ENCODE assay signal across 8 cellular contexts in genomic region chr1:216531308-216532239, GRCh38.
DNase-seq lines count a peak whose midpoint lies in the region; ATAC-seq and TF ChIP-seq lines count a peak whose summit lies in the region.

No MANE protein-coding gene starts in this region.

- DNase-seq in GM20000 (ENCODE audit: low spot score) (peak; percentile 1), HuH-7 (ENCODE audit: low spot score) (peak; percentile 3), left colon (peak in 1 of 2 donors; percentile 7), upper lobe of right lung (no peak)
- DNase-seq in activated T-helper 2 cell treated with anti-CD3 and anti-CD28 coated beads, Interferon-gamma antibody, Interleukin-2, Interleukin-4, amounts not matched to agents 10 μg/mL and 5 μg/mL and 100 μg/mL, durations not matched to agents 14 hours and 24 hours and 36 hours (ENCODE audit: low spot score): no peak
- no peak for DNase-seq in activated CD8-positive, alpha-beta T cell treated with anti-CD3 and anti-CD28 coated beads, Interleukin-2, amount 10 ng/mL, durations not matched to agents 7 days and 5 days
- DNase-seq in stimulated activated CD4-positive, alpha-beta T cell treated with anti-CD3 and anti-CD28 coated beads, Interleukin-4, amount 100 ng/mL, for 1 hour: no peak

- peak overlapping the region; percentile 60 for H3K4me2 ChIP-seq in BLaER1

- H3K4me1 ChIP-seq in BLaER1 (peaks cover 5% of the 10 kb centered on the region; the same call in 1 of the 2 replicates), upper lobe of right lung (peaks cover 12% of the 10 kb centered on the region)

- TF ChIP-seq CTCF in GM20000 (IDR thresholded peaks at IDR 0.05; ENCODE audit: extremely low read depth, missing control alignments): no peak
- TF ChIP-seq CTCF in upper lobe of right lung (IDR thresholded peaks at IDR 0.05): no peak

- H3K27ac Mint-ChIP-seq in activated T-helper 2 cell treated with anti-CD3 and anti-CD28 coated beads, Interferon-gamma antibody, Interleukin-2, Interleukin-4, amounts not matched to agents 10 μg/mL and 5 μg/mL and 100 μg/mL, durations not matched to agents 14 hours and 24 hours and 36 hours: no peak overlapping the region
- no peak overlapping the region for H3K27ac Mint-ChIP-seq in activated CD8-positive, alpha-beta T cell treated with anti-CD3 and anti-CD28 coated beads, Interleukin-2, amount 10 ng/mL, durations not matched to agents 7 days and 5 days

- no peaks in the 10 kb centered on the region for H4K20me1 ChIP-seq in BLaER1

- no peak overlapping the region for H3K27ac ChIP-seq in BLaER1
- peak overlapping the region; percentile 53 for H3K27ac ChIP-seq in upper lobe of right lung

- H3K4me1 Mint-ChIP-seq in activated T-helper 2 cell treated with anti-CD3 and anti-CD28 coated beads, Interferon-gamma antibody, Interleukin-2, Interleukin-4, amounts not matched to agents 10 μg/mL and 5 μg/mL and 100 μg/mL, durations not matched to agents 14 hours and 24 hours and 36 hours (ENCODE audit: low read depth): no peaks in the 10 kb centered on the region
- H3K4me1 Mint-ChIP-seq in activated CD8-positive, alpha-beta T cell treated with anti-CD3 and anti-CD28 coated beads, Interleukin-2, amount 10 ng/mL, durations not matched to agents 7 days and 5 days (ENCODE audit: low read depth): no peaks in the 10 kb centered on the region

- peak overlapping the region; percentile 53 for H3K4me3 Mint-ChIP-seq in activated T-helper 2 cell treated with anti-CD3 and anti-CD28 coated beads, Interferon-gamma antibody, Interleukin-2, Interleukin-4, amounts not matched to agents 10 μg/mL and 5 μg/mL and 100 μg/mL, durations not matched to agents 14 hours and 24 hours and 36 hours (ENCODE audit: low read depth)
- H3K4me3 Mint-ChIP-seq in activated CD8-positive, alpha-beta T cell treated with anti-CD3 and anti-CD28 coated beads, Interleukin-2, amount 10 ng/mL, durations not matched to agents 7 days and 5 days: no peak overlapping the region

- H3K36me3 ChIP-seq in BLaER1 (no peaks in the 10 kb centered on the region), upper lobe of right lung (no peaks in the 10 kb centered on the region)

- no peaks in the 10 kb centered on the region for H3K27me3 ChIP-seq in BLaER1
- H3K27me3 ChIP-seq in upper lobe of right lung: no peaks in the 10 kb centered on the region

- CTCF ChIA-PET in activated CD8-positive, alpha-beta T cell treated with anti-CD3 and anti-CD28 coated beads, Interleukin-2, amount 10 ng/mL, durations not matched to agents 7 days and 5 days (lab: Charles Lee): no interaction called here

- H3K4me3 ChIP-seq in BLaER1 (0 out of 2 replicates have a peak overlapping the region, but pooled peaks have one; percentile 7), upper lobe of right lung (peak overlapping the region; percentile 50)

- POLR2A ChIA-PET in activated CD8-positive, alpha-beta T cell treated with anti-CD3 and anti-CD28 coated beads, Interleukin-2, amount 10 ng/mL, durations not matched to agents 7 days and 5 days (lab: Charles Lee): no interaction called here

- H3K9me3 ChIP-seq in BLaER1 (no peaks in the 10 kb centered on the region), upper lobe of right lung (no peaks in the 10 kb centered on the region)

- H3K36me3 Mint-ChIP-seq in activated T-helper 2 cell treated with anti-CD3 and anti-CD28 coated beads, Interferon-gamma antibody, Interleukin-2, Interleukin-4, amounts not matched to agents 10 μg/mL and 5 μg/mL and 100 μg/mL, durations not matched to agents 14 hours and 24 hours and 36 hours (ENCODE audit: low read depth): no peaks in the 10 kb centered on the region
- no peaks in the 10 kb centered on the region for H3K36me3 Mint-ChIP-seq in activated CD8-positive, alpha-beta T cell treated with anti-CD3 and anti-CD28 coated beads, Interleukin-2, amount 10 ng/mL, durations not matched to agents 7 days and 5 days (ENCODE audit: low read depth)

- no peak overlapping the region for H3K9ac ChIP-seq in BLaER1

- H3K9me3 Mint-ChIP-seq in activated T-helper 2 cell treated with anti-CD3 and anti-CD28 coated beads, Interferon-gamma antibody, Interleukin-2, Interleukin-4, amounts not matched to agents 10 μg/mL and 5 μg/mL and 100 μg/mL, durations not matched to agents 14 hours and 24 hours and 36 hours: no peaks in the 10 kb centered on the region
- H3K9me3 Mint-ChIP-seq in activated CD8-positive, alpha-beta T cell treated with anti-CD3 and anti-CD28 coated beads, Interleukin-2, amount 10 ng/mL, durations not matched to agents 7 days and 5 days (ENCODE audit: insufficient read depth): peaks cover 5% of the 10 kb centered on the region

- ATAC-seq in left colon: peak; percentile 48
- peak; percentile 42 for ATAC-seq in upper lobe of right lung
- ATAC-seq in activated CD8-positive, alpha-beta T cell treated with anti-CD3 and anti-CD28 coated beads, Interleukin-2, amount 10 ng/mL, durations not matched to agents 7 days and 5 days: no peak

- H3K27me3 Mint-ChIP-seq in activated T-helper 2 cell treated with anti-CD3 and anti-CD28 coated beads, Interferon-gamma antibody, Interleukin-2, Interleukin-4, amounts not matched to agents 10 μg/mL and 5 μg/mL and 100 μg/mL, durations not matched to agents 14 hours and 24 hours and 36 hours (ENCODE audit: low read depth): no peaks in the 10 kb centered on the region
- H3K27me3 Mint-ChIP-seq in activated CD8-positive, alpha-beta T cell treated with anti-CD3 and anti-CD28 coated beads, Interleukin-2, amount 10 ng/mL, durations not matched to agents 7 days and 5 days (ENCODE audit: low read depth): no peaks in the 10 kb centered on the region

- intact Hi-C loops in activated T-helper 2 cell treated with anti-CD3 and anti-CD28 coated beads, Interferon-gamma antibody, Interleukin-2, Interleukin-4, amounts not matched to agents 10 μg/mL and 5 μg/mL and 100 μg/mL, durations not matched to agents 14 hours and 24 hours and 36 hours (cut with micrococcal nuclease): no loop called here
- intact Hi-C loops in left colon (cut with DNase I, micrococcal nuclease) (no loop called here), upper lobe of right lung (cut with DNase I) (no loop called here)

Comparison
In these comparisons a context has a peak if more than half of its experiments do, and no peak if none do; other contexts are left out.
1. DNase-seq: peak in GM20000 (single experiment) and HuH-7 (single experiment); none in activated T-helper 2 cell treated with anti-CD3 and anti-CD28 coated beads, Interferon-gamma antibody, Interleukin-2, Interleukin-4, amounts not matched to agents 10 μg/mL and 5 μg/mL and 100 μg/mL, durations not matched to agents 14 hours and 24 hours and 36 hours (single experiment), upper lobe of right lung (single experiment), activated CD8-positive, alpha-beta T cell treated with anti-CD3 and anti-CD28 coated beads, Interleukin-2, amount 10 ng/mL, durations not matched to agents 7 days and 5 days (single experiment) and stimulated activated CD4-positive, alpha-beta T cell treated with anti-CD3 and anti-CD28 coated beads, Interleukin-4, amount 100 ng/mL, for 1 hour (single experiment).